Comparison of ENCODE assay signal across 22 cellular contexts in genomic region chr2:128376241-128377041, GRCh38. TPM values are rescaled to one million over a fixed set of nuclear protein-coding genes. Genes with fewer than 3 reads are reported as not detected.
A peak's percentile ranks its signal among the peaks of the same experiment; 100 is the strongest.
DNase-seq lines count a peak whose midpoint lies in the region; ATAC-seq and TF ChIP-seq lines count a peak whose summit lies in the region.
"Had no signal": no experiment of that assay in that cellular context is flagged by ENCODE, and none has a peak within 500 bp of the region (broad histone marks: within the 10 kb centered on the region; RNA-seq: fewer than 3 reads in every experiment).

No MANE protein-coding gene starts in this region.

- H3K4me1 ChIP-seq in mammary epithelial cell (ENCODE audit: insufficient read depth, low read length) (peaks cover 47% of the 10 kb centered on the region), hepatocyte (ENCODE audit: insufficient read depth) (peaks cover 58% of the 10 kb centered on the region), trophoblast cell (ENCODE audit: control insufficient read depth in 1 of 2, insufficient read depth in 2 of 2, low read length in 2 of 2) (peaks cover 44 to 50% of the 10 kb centered on the region in 2 experiments), upper lobe of right lung (peaks cover 52% of the 10 kb centered on the region)
- H3K4me1 ChIP-seq: A549 had no signal

- no peak overlapping the region for H3K4ac ChIP-seq in trophoblast cell (ENCODE audit: low read depth, low read length)

- ATAC-seq in upper lobe of right lung: no peak
- ATAC-seq: A549 had no signal

- 100% methylated on average over 6 of the region's 17 CpGs for WGBS in mammary epithelial cell (ENCODE audit: low coverage, missing lambda C conversion rate)
- WGBS in hepatocyte (ENCODE audit: low lambda C conversion rate, missing lambda C conversion rate): 91% methylated on average over 17 of the region's 17 CpGs
- no CpG with 5 or more reads among the region's 17 CpGs for WGBS in trophoblast cell (ENCODE audit: extremely low coverage, insufficient coverage, insufficient read length)

- no peak overlapping the region for H3K18ac ChIP-seq in trophoblast cell (ENCODE audit: low read length)

- peak overlapping the region; percentile 36 for H2BK120ac ChIP-seq in trophoblast cell (ENCODE audit: insufficient read depth, low read length, poor library complexity)

- intact Hi-C loops in MCF 10A (cut with micrococcal nuclease) (no loop called here), mammary epithelial cell (cut with micrococcal nuclease) (no loop called here), upper lobe of right lung (cut with DNase I) (no loop called here)

- H3K9ac ChIP-seq in mammary epithelial cell (ENCODE audit: insufficient read depth, low read length) (no peak overlapping the region), trophoblast cell (ENCODE audit: low read length) (no peak overlapping the region)

- peak overlapping the region; percentile 47 for H2AK5ac ChIP-seq in trophoblast cell (ENCODE audit: low read length)

- no peak overlapping the region for H4K8ac ChIP-seq in trophoblast cell (ENCODE audit: low read depth, low read length)

- dilution Hi-C loops in mammary epithelial cell (cut with HindIII; ENCODE audit: low sequenced_read_pairs): no loop called here

- H3K79me1 ChIP-seq in trophoblast cell (ENCODE audit: low read length): peaks cover 50% of the 10 kb centered on the region

- no peaks in the 10 kb centered on the region for H3K79me2 ChIP-seq in mammary epithelial cell (ENCODE audit: insufficient read depth, low read length)
- no peaks in the 10 kb centered on the region for H3K79me2 ChIP-seq in hepatocyte
- H3K79me2 ChIP-seq in trophoblast cell (ENCODE audit: control insufficient read depth, insufficient read depth, low read length, poor library complexity): peaks cover 5% of the 10 kb centered on the region

- peak overlapping the region; percentile 60 for H4K91ac ChIP-seq in trophoblast cell (ENCODE audit: low read depth, low read length)

- DNase-seq in MCF 10A (ENCODE audit: unreplicated experiment): peak; percentile 18
- DNase-seq in mammary epithelial cell: no peak
- DNase-seq in hepatocyte (ENCODE audit: low spot score): no peak
- DNase-seq in trophoblast cell: no peak
- peak; percentile 58 for DNase-seq in upper lobe of right lung
- no peak for DNase-seq in dermis blood vessel endothelial cell
- no peak for DNase-seq in DMS114 treated with DMSO at 0.1 percent for 48 hours (lab: John Stamatoyannopoulos, UW; ENCODE audit: unreplicated experiment)
- no peak for DNase-seq in stimulated activated CD4-positive, alpha-beta T cell treated with anti-CD3 and anti-CD28 coated beads, Interleukin-4, amount 100 ng/mL, for 4 hours
- DNase-seq: activated CD8-positive, alpha-beta memory T cell treated with anti-CD3 and anti-CD28 coated beads, Interleukin-2, amount 50 U/mL, for 4 hours; Caco-2; DND-41; hippocampal formation; NCI-H1105 treated with DMSO at 0.1 percent for 48 hours; NCI-H2107; NCI-H510A treated with DMSO at 0.1 percent for 48 hours; stimulated activated CD4-positive, alpha-beta T cell treated with anti-CD3 and anti-CD28 coated beads, Interleukin-2, amount 100 ng/mL, for 48 hours; stimulated activated naive CD4-positive, alpha-beta T cell had no signal

- H3K9me2 ChIP-seq in hepatocyte (replicated peaks; ENCODE audit: insufficient read depth): no peaks in the 10 kb centered on the region

- no peaks in the 10 kb centered on the region for H3K27me3 Mint-ChIP-seq in MCF 10A (ENCODE audit: insufficient read depth, unreplicated experiment)

- H3K36me3 Mint-ChIP-seq in MCF 10A (ENCODE audit: insufficient read depth, unreplicated experiment): no peaks in the 10 kb centered on the region

- in situ Hi-C loops in mammary epithelial cell (cut with MboI; ENCODE audit: low sequenced_read_pairs in 2 of 2): no loop called here

- H3K27ac Mint-ChIP-seq in MCF 10A (ENCODE audit: low read depth, unreplicated experiment): no peak overlapping the region
- H3K27ac Mint-ChIP-seq: dendritic cell treated with granulocyte-macrophage colony-stimulating factor and Interleukin-4, amounts not matched to agents 40 ng/mL and 50 ng/mL, for 4 days had no signal

- H3K9me3 ChIP-seq in mammary epithelial cell (replicated peaks; ENCODE audit: insufficient read depth, low read length): no peaks in the 10 kb centered on the region
- no peaks in the 10 kb centered on the region for H3K9me3 ChIP-seq in hepatocyte (ENCODE audit: low read depth)
- H3K9me3 ChIP-seq in trophoblast cell (ENCODE audit: insufficient read depth, low read depth, low read length): peaks cover 2% of the 10 kb centered on the region
- no peaks in the 10 kb centered on the region for H3K9me3 ChIP-seq in upper lobe of right lung
- H3K9me3 ChIP-seq: A549, Caco-2, neutrophil had no signal

- H2BK5ac ChIP-seq in trophoblast cell (ENCODE audit: low read depth, low read length, poor library complexity): peak overlapping the region; percentile 8

- peak overlapping the region; percentile 58 for H3K14ac ChIP-seq in trophoblast cell (ENCODE audit: low read length)

- H3K4me3 ChIP-seq in mammary epithelial cell (replicated peaks in 1 of 3; ENCODE audit: insufficient read depth in 1 of 3, low read depth in 2 of 3, low read length in 3 of 3): no peak overlapping the region
- H3K4me3 ChIP-seq in hepatocyte: no peak overlapping the region
- no peak overlapping the region for H3K4me3 ChIP-seq in trophoblast cell (ENCODE audit: low read depth, low read length)
- no peak overlapping the region for H3K4me3 ChIP-seq in upper lobe of right lung
- H3K4me3 ChIP-seq: A549, SK-N-MC, smooth muscle cell had no signal

- H2AFZ ChIP-seq in mammary epithelial cell (ENCODE audit: low read depth, low read length) (no peak overlapping the region), hepatocyte (no peak overlapping the region), trophoblast cell (ENCODE audit: insufficient read depth, low read length, poor library complexity) (no peak overlapping the region)

- no peak overlapping the region for H3K4me3 Mint-ChIP-seq in MCF 10A (ENCODE audit: unreplicated experiment)
- H3K4me3 Mint-ChIP-seq: dendritic cell treated with granulocyte-macrophage colony-stimulating factor and Interleukin-4, amounts not matched to agents 40 ng/mL and 50 ng/mL, for 4 days had no signal

- H4K12ac ChIP-seq in trophoblast cell (ENCODE audit: low read depth, low read length): no peak overlapping the region

- no peak overlapping the region for H3K4me2 ChIP-seq in mammary epithelial cell (ENCODE audit: insufficient read depth, low read depth, low read length)
- no peak overlapping the region for H3K4me2 ChIP-seq in hepatocyte
- no peak overlapping the region for H3K4me2 ChIP-seq in trophoblast cell (ENCODE audit: low read length)
- H3K4me2 ChIP-seq: A549, smooth muscle cell had no signal

- H3K36me3 ChIP-seq in mammary epithelial cell (ENCODE audit: insufficient read depth, low read length) (no peaks in the 10 kb centered on the region), hepatocyte (replicated peaks; ENCODE audit: insufficient read depth, low read depth) (no peaks in the 10 kb centered on the region), trophoblast cell (ENCODE audit: control insufficient read depth in 1 of 2, insufficient read depth in 2 of 2, low read length in 2 of 2) (no peaks in the 10 kb centered on the region), upper lobe of right lung (no peaks in the 10 kb centered on the region)
- H3K36me3 ChIP-seq: neutrophil had no signal

- peaks cover 5% of the 10 kb centered on the region for H3K4me1 Mint-ChIP-seq in MCF 10A (ENCODE audit: insufficient read depth, unreplicated experiment)

- H4K20me1 ChIP-seq in mammary epithelial cell (ENCODE audit: insufficient read depth, low read length) (no peaks in the 10 kb centered on the region), hepatocyte (ENCODE audit: insufficient read depth, poor library complexity, severe bottlenecking) (no peaks in the 10 kb centered on the region)

- no peak overlapping the region for H3K23ac ChIP-seq in trophoblast cell (ENCODE audit: low read length)

- H3K27me3 ChIP-seq in mammary epithelial cell (ENCODE audit: insufficient read depth, low read length): no peaks in the 10 kb centered on the region
- no peaks in the 10 kb centered on the region for H3K27me3 ChIP-seq in hepatocyte
- no peaks in the 10 kb centered on the region for H3K27me3 ChIP-seq in trophoblast cell (ENCODE audit: insufficient read depth, low read length)
- H3K27me3 ChIP-seq in upper lobe of right lung: no peaks in the 10 kb centered on the region
- H3K27me3 ChIP-seq: neutrophil had no signal

- no peak overlapping the region for H3K27ac ChIP-seq in mammary epithelial cell (ENCODE audit: insufficient read depth, low read depth, low read length)
- peak overlapping the region; percentile 78 for H3K27ac ChIP-seq in hepatocyte
- no peak overlapping the region for H3K27ac ChIP-seq in trophoblast cell (ENCODE audit: low read depth, low read length)
- peak overlapping the region; percentile 75 for H3K27ac ChIP-seq in upper lobe of right lung
- H3K27ac ChIP-seq: A549, neutrophil, SK-N-MC had no signal

- BruUV-seq in MCF 10A (replicated peaks; lab: Mats Ljungman, UMichigan) (no TSS peak), mammary epithelial cell (replicated peaks; lab: Mats Ljungman, UMichigan) (no TSS peak)

- TF ChIP-seq CTCF in MCF 10A (IDR thresholded peaks at IDR 0.05; ENCODE audit: unreplicated experiment) (no peak), mammary epithelial cell (conservative IDR thresholded peaks at IDR 0.05 in 1 of 2, IDR thresholded peaks at IDR 0.05 in 1 of 2; ENCODE audit: extremely low read depth in 1 of 2, insufficient read depth in 1 of 2, low read depth in 1 of 2, low read length in 2 of 2) (no peak), hepatocyte (IDR thresholded peaks at IDR 0.05; ENCODE audit: poor library complexity) (no peak), upper lobe of right lung (IDR thresholded peaks at IDR 0.05) (no peak)

- CTCF ChIA-PET in MCF 10A (lab: Yijun Ruan, JAX) (no interaction called here), mammary epithelial cell (lab: Charles Lee; ENCODE audit: low non-redundant PET) (no interaction called here)

- no peaks in the 10 kb centered on the region for H3K9me3 Mint-ChIP-seq in MCF 10A (ENCODE audit: unreplicated experiment)
- H3K9me3 Mint-ChIP-seq: dendritic cell treated with granulocyte-macrophage colony-stimulating factor and Interleukin-4, amounts not matched to agents 40 ng/mL and 50 ng/mL, for 4 days had no signal

- peak overlapping the region; percentile 72 for H2BK12ac ChIP-seq in trophoblast cell (ENCODE audit: low read length)

- POLR2A ChIA-PET in MCF 10A (lab: Yijun Ruan, JAX): no interaction called here

RNA-seq across cellular contexts. Expression of gene HS6ST1, which starts 57.8 kb away (rescaled TPM):
- total RNA-seq in MCF 10A (2022) (9.6 and 11.4 TPM in 2 replicates), mammary epithelial cell (10 to 100 TPM; 22.7 to 61.0 TPM), hepatocyte (35.7 and 48.3 TPM in 2 replicates), upper lobe of right lung (33.2 TPM), dermis blood vessel endothelial cell (20.2 and 27.1 TPM in 2 replicates)
- polyA plus RNA-seq in mammary epithelial cell (13.2 TPM), hepatocyte (34.9 and 46.7 TPM in 2 replicates)
- 11.2 TPM for polyA minus RNA-seq in mammary epithelial cell
- polyA plus RNA-seq in trophoblast cell (2013): 26.6 and 27.7 TPM in 2 replicates

Comparison
In these comparisons a context has a peak if more than half of its experiments do, and no peak if none do; other contexts are left out.
1. DNase-seq: peak in MCF 10A (single experiment) and upper lobe of right lung (single experiment); none in mammary epithelial cell (single experiment), hepatocyte (single experiment), trophoblast cell (0 of 2), dermis blood vessel endothelial cell (single experiment), DMS114 treated with DMSO at 0.1 percent for 48 hours (single experiment) and stimulated activated CD4-positive, alpha-beta T cell treated with anti-CD3 and anti-CD28 coated beads, Interleukin-4, amount 100 ng/mL, for 4 hours (0 of 2).
2. H3K27ac ChIP-seq: peak in hepatocyte (single experiment) and upper lobe of right lung (single experiment); none in mammary epithelial cell (single experiment) and trophoblast cell (single experiment).